ENCODE assay signal across 20 cellular contexts in the genomic region with DNA sequence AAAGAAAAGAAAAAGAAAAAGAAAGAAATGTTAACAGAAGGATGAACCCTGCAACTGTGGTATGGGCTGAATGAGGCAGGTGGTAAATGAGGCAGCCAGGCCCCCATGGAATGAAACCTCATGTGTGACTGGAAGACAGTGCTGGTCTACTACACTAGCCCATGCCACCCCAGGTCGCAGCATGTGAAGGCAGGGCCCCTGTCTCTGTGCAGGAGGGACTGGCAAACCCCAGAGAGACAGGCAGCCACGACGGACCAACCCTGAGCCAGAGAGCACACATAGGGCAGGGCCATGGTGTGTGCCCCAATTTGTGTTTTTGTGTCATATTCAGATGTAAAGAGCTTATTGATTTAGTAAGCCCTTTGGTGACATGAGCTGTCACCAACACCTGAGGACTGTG.
DNase-seq lines count a peak whose midpoint lies in the region; ATAC-seq, FAIRE-seq and TF ChIP-seq lines count a peak whose summit lies in the region.
"Had no signal": no experiment of that assay in that cellular context is flagged by ENCODE, and none has a peak within 500 bp of the region (broad histone marks: within the 10 kb centered on the region; RNA-seq: fewer than 3 reads in every experiment).

No MANE protein-coding gene starts in this region.

- H3K4me3 Mint-ChIP-seq in osteocyte (ENCODE audit: unreplicated experiment) = no peak overlapping the region
- H3K4me3 Mint-ChIP-seq: CD4-positive, CD25-positive, alpha-beta regulatory T cell; CD8-positive, alpha-beta memory T cell had no signal

- TF ChIP-seq CTCF in left ventricle myocardium inferior (IDR thresholded peaks at IDR 0.05; ENCODE audit: borderline replicate concordance) = no peak
- no peak for TF ChIP-seq CTCF in GM12878 (IDR thresholded peaks at IDR 0.05 in 2 of 3, conservative IDR thresholded peaks at IDR 0.05 in 1 of 3; ENCODE audit: control insufficient read depth in 2 of 3, extremely low read depth in 1 of 3, insufficient read depth in 1 of 3, low read depth in 3 of 3, low read length in 3 of 3)
- no peak for TF ChIP-seq CTCF in osteocyte (IDR thresholded peaks at IDR 0.05)

- POLR2A ChIA-PET in GM12878 (lab: Charles Lee) = no interaction called here

- peak; percentile 63 for ATAC-seq in GM12878

- H3K4me1 ChIP-seq in left ventricle myocardium inferior (peaks cover 33% of the 10 kb centered on the region), GM12878 (ENCODE audit: control insufficient read depth, insufficient read depth, low read length) (no peaks in the 10 kb centered on the region)
- H3K4me1 ChIP-seq: BE2C, HAP-1 had no signal

- SMC1A ChIA-PET in GM12878 (lab: Charles Lee; ENCODE audit: uncharacterized antibody, unreplicated experiment) = interaction anchor here (1.0 to 1.2 kb wide), 2 partner anchors 58 to 87 kb away, joined by 4 read pairs; no protein-coding TSS in a partner anchor

- no peaks in the 10 kb centered on the region for H3K79me2 ChIP-seq in GM12878 (ENCODE audit: control insufficient read depth, insufficient read depth, low read length)

- in situ Hi-C loops in GM12878 (cut with MboI) = no loop called here

- H3K27ac ChIP-seq in left ventricle myocardium inferior (replicated peaks) (peak overlapping the region; percentile 51), GM12878 (ENCODE audit: control insufficient read depth, insufficient read depth) (no peak overlapping the region)
- H3K27ac ChIP-seq: GM23248, HL-60 had no signal

- WGBS in GM12878 (ENCODE audit: insufficient coverage, insufficient replicate concordance, low lambda C conversion rate, missing lambda C conversion rate) = 6% methylated on average over 3 of the region's 3 CpGs

- no peak for TF ChIP-seq POLR2A in GM12878 (IDR thresholded peaks at IDR 0.05; ENCODE audit: low read depth, low read length)

- H3K4me3 ChIP-seq in left ventricle myocardium inferior (no peak overlapping the region), GM12878 (no peak overlapping the region)
- H3K4me3 ChIP-seq: GM23248, HAP-1 had no signal

- no peak for TF ChIP-seq EP300 in GM12878 (IDR thresholded peaks at IDR 0.05; ENCODE audit: borderline replicate concordance in 1 of 2, control insufficient read depth in 1 of 2, low read depth in 2 of 2, low read length in 2 of 2)

- H3K4me1 Mint-ChIP-seq in osteocyte (ENCODE audit: unreplicated experiment) = peaks cover 6% of the 10 kb centered on the region
- H3K4me1 Mint-ChIP-seq: CD4-positive, CD25-positive, alpha-beta regulatory T cell; CD8-positive, alpha-beta memory T cell had no signal

- CTCF ChIA-PET in GM12878 (lab: Yijun Ruan, JAX) = no interaction called here

- no peak for DNase-seq in left ventricle myocardium inferior
- DNase-seq in cardiac septum (ENCODE audit: low spot score) = no peak
- DNase-seq in GM12878 (ENCODE audit: low read depth, low spot score) = no peak
- DNase-seq in osteocyte (ENCODE audit: extremely low spot score, unreplicated experiment) = no peak
- DNase-seq in NCI-H526 treated with DMSO at 0.1 percent for 48 hours (lab: John Stamatoyannopoulos, UW) = no peak
- DNase-seq in NCI-H2029 treated with DMSO at 0.1 percent for 48 hours (lab: John Stamatoyannopoulos, UW) = no peak
- DNase-seq: BE2C; C1 segment of cervical spinal cord; CD4-positive, CD25-positive, alpha-beta regulatory T cell; CD8-positive, alpha-beta memory T cell; COR-L47; DMS 273 treated with DMSO at 0.1 percent for 48 hours; DMS53; DND-41; GM23248 had no signal

- H3K27me3 Mint-ChIP-seq in osteocyte (ENCODE audit: unreplicated experiment) = no peaks in the 10 kb centered on the region
- H3K27me3 Mint-ChIP-seq: CD4-positive, CD25-positive, alpha-beta regulatory T cell had no signal

- no peak for TF ChIP-seq RAD21 in GM12878 (IDR thresholded peaks at IDR 0.05; ENCODE audit: insufficient read depth, low read depth, low read length)

- no peak overlapping the region for H3K4me2 ChIP-seq in GM12878 (ENCODE audit: control insufficient read depth, insufficient read depth)

- FAIRE-seq in GM12878 (lab: Jason Lieb, UNC) = no peak
- FAIRE-seq: G401.6, GM12892, GM18507 had no signal

- BruUV-seq in GM12878 (replicated peaks; lab: Mats Ljungman, UMichigan) = no TSS peak

- H3K9ac ChIP-seq in GM12878 (ENCODE audit: control insufficient read depth, insufficient read depth, low read length) = no peak overlapping the region
- H3K9ac ChIP-seq: GM23248 had no signal

- H3K27ac Mint-ChIP-seq in osteocyte (ENCODE audit: unreplicated experiment) = peak overlapping the region; percentile 41
- H3K27ac Mint-ChIP-seq: CD4-positive, CD25-positive, alpha-beta regulatory T cell; CD8-positive, alpha-beta memory T cell had no signal

- H3K27me3 ChIP-seq in left ventricle myocardium inferior (ENCODE audit: low read depth) = no peaks in the 10 kb centered on the region
- H3K27me3 ChIP-seq in GM12878 (replicated peaks in 1 of 2; ENCODE audit: control insufficient read depth in 2 of 2, insufficient read depth in 2 of 2, low read length in 1 of 2) = no peaks in the 10 kb centered on the region; a peak in 1 of 4 replicates

- intact Hi-C loops in left ventricle myocardium inferior (cut with micrococcal nuclease) (no loop called here), cardiac septum (cut with DNase I) (no loop called here), GM12878 (cut with micrococcal nuclease; ENCODE audit: unreplicated experiment) (no loop called here)

- no peaks in the 10 kb centered on the region for H4K20me1 ChIP-seq in GM12878 (ENCODE audit: control insufficient read depth, insufficient read depth)

- RAD21 ChIA-PET in GM12878 (lab: Charles Lee; ENCODE audit: unreplicated experiment) = interaction anchor here (1.1 kb wide), 1 partner anchor 125 kb away, joined by 3 read pairs; no protein-coding TSS in a partner anchor

- no peaks in the 10 kb centered on the region for H3K9me3 Mint-ChIP-seq in osteocyte (ENCODE audit: unreplicated experiment)

- no peaks in the 10 kb centered on the region for H3K9me3 ChIP-seq in left ventricle myocardium inferior (replicated peaks)
- H3K9me3 ChIP-seq in GM12878 (replicated peaks; ENCODE audit: control insufficient read depth, insufficient read depth, low read length) = no peaks in the 10 kb centered on the region
- H3K9me3 ChIP-seq: BE2C, HAP-1 had no signal

- H3K36me3 ChIP-seq in left ventricle myocardium inferior (peaks cover 12% of the 10 kb centered on the region), GM12878 (ENCODE audit: control insufficient read depth in 2 of 2, insufficient read depth in 2 of 2, low read length in 1 of 2) (no peaks in the 10 kb centered on the region)
- H3K36me3 ChIP-seq: BE2C had no signal

- no peak overlapping the region for H2AFZ ChIP-seq in GM12878 (ENCODE audit: control insufficient read depth, low read depth, low read length)
- H2AFZ ChIP-seq: GM23248 had no signal

- H3K36me3 Mint-ChIP-seq in osteocyte (ENCODE audit: unreplicated experiment) = peaks cover 90% of the 10 kb centered on the region
- H3K36me3 Mint-ChIP-seq: CD4-positive, CD25-positive, alpha-beta regulatory T cell; CD8-positive, alpha-beta memory T cell had no signal

TF ChIP-seq in GM12878, 131 proteins besides CTCF, POLR2A, EP300 and RAD21 (continues in another document):
- TF ChIP-seq CREM (IDR thresholded peaks at IDR 0.05; ENCODE audit: low read depth) = no peak
- TF ChIP-seq ELK1 (IDR thresholded peaks at IDR 0.05; ENCODE audit: low read depth, low read length) = no peak
- TF ChIP-seq, protein P1, sequence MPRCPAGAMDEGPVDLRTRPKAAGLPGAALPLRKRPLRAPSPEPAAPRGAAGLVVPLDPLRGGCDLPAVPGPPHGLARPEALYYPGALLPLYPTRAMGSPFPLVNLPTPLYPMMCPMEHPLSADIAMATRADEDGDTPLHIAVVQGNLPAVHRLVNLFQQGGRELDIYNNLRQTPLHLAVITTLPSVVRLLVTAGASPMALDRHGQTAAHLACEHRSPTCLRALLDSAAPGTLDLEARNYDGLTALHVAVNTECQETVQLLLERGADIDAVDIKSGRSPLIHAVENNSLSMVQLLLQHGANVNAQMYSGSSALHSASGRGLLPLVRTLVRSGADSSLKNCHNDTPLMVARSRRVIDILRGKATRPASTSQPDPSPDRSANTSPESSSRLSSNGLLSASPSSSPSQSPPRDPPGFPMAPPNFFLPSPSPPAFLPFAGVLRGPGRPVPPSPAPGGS (IDR thresholded peaks at IDR 0.05; ENCODE audit: borderline replicate concordance, insufficient read depth, low read depth, low read length, poor library complexity, severe bottlenecking) = no peak
- TF ChIP-seq ZZZ3 (IDR thresholded peaks at IDR 0.05; ENCODE audit: control insufficient read depth, insufficient read length, low read depth) = no peak
- TF ChIP-seq MYB (IDR thresholded peaks at IDR 0.05; ENCODE audit: borderline replicate concordance, low read depth, low read length) = no peak
- no peak for TF ChIP-seq IKZF1 (conservative IDR thresholded peaks at IDR 0.05)
- no peak for TF ChIP-seq KAT2A (conservative IDR thresholded peaks at IDR 0.05; ENCODE audit: control insufficient read depth, low read depth, low read length)
- no peak for TF ChIP-seq SMARCA5 (IDR thresholded peaks at IDR 0.05)
- no peak for TF ChIP-seq WRNIP1 (IDR thresholded peaks at IDR 0.05; ENCODE audit: borderline replicate concordance, low read depth, low read length)
- TF ChIP-seq, protein P2, sequence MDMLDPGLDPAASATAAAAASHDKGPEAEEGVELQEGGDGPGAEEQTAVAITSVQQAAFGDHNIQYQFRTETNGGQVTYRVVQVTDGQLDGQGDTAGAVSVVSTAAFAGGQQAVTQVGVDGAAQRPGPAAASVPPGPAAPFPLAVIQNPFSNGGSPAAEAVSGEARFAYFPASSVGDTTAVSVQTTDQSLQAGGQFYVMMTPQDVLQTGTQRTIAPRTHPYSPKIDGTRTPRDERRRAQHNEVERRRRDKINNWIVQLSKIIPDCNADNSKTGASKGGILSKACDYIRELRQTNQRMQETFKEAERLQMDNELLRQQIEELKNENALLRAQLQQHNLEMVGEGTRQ (IDR thresholded peaks at IDR 0.05; ENCODE audit: borderline replicate concordance, low read depth, low read length) = no peak
- no peak for TF ChIP-seq SUZ12 (IDR thresholded peaks at IDR 0.05; ENCODE audit: unreplicated experiment)
